ENCODE assay signal across 17 cellular contexts in the genomic region with DNA sequence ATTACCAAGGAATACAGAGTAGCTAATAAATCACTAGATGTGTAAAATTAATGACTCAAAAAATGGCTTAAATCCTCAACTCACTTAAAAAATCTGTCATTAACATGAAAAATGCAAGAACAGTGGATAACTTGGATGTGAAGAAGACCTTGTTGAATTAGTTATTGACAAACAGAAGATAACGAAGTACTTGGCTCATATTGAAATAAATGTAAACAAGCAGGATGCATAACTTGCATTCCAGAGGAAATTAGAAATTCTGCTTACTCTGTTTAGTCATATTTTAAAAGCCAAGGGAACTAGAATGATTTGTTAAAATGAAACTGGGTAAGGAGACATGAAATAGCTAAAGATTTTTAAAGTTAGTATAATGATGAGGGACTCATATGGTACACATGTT.
"Had no signal": no experiment of that assay in that cellular context is flagged by ENCODE, and none has a peak within 500 bp of the region (broad histone marks: within the 10 kb centered on the region; RNA-seq: fewer than 3 reads in every experiment).

No MANE protein-coding gene starts in this region.

- H3K4me3 Mint-ChIP-seq: activated CD4-positive, alpha-beta T cell treated with anti-CD3 and anti-CD28 coated beads, Interleukin-2, amount 10 ng/mL, durations not matched to agents 7 days and 5 days; activated CD8-positive, alpha-beta T cell treated with anti-CD3 and anti-CD28 coated beads, Interleukin-2, amount 10 ng/mL, durations not matched to agents 7 days and 5 days; activated T-cell treated with anti-CD3 and anti-CD28 coated beads, Interleukin-2, amount 50 U/mL, for 24 hours; effector memory CD8-positive, alpha-beta T cell; stimulated activated naive B cell treated with anti-CD40 and anti-IgM and Interleukin-4, amounts not matched to agents 10 μg/mL and 1 μg/mL and 100 μg/mL, for 72 hours; T-helper 1 cell treated with Interleukin-12 subunit alpha and Interleukin-12 subunit beta and Interleukin-4 antibody, amounts not matched to agents 30 μg/mL and 1 μg/mL, for 36 hours had no signal

- H3K4me1 ChIP-seq: left lung, upper lobe of right lung had no signal

- H3K4me1 Mint-ChIP-seq: activated CD4-positive, alpha-beta T cell treated with anti-CD3 and anti-CD28 coated beads, Interleukin-2, amount 10 ng/mL, durations not matched to agents 7 days and 5 days; stimulated activated naive B cell treated with anti-CD40 and anti-IgM and Interleukin-4, amounts not matched to agents 10 μg/mL and 1 μg/mL and 100 μg/mL, for 72 hours had no signal

- DNase-seq: activated CD4-positive, alpha-beta T cell treated with anti-CD3 and anti-CD28 coated beads, Interleukin-2, amount 10 ng/mL, durations not matched to agents 7 days and 5 days; activated CD8-positive, alpha-beta T cell treated with anti-CD3 and anti-CD28 coated beads, Interleukin-2, amount 10 ng/mL, durations not matched to agents 7 days and 5 days; activated gamma-delta T cell treated with Interleukin-2 at 50 U/mL for 16 hours; activated T-cell treated with anti-CD3 and anti-CD28 coated beads, Interleukin-2, amount 50 U/mL, for 24 hours; amniotic stem cell; effector memory CD8-positive, alpha-beta T cell; foreskin melanocyte; hypothalamus; kidney; left lung; retina; stimulated activated naive B cell treated with anti-CD40 and anti-IgM and Interleukin-4, amounts not matched to agents 10 μg/mL and 1 μg/mL and 100 μg/mL, for 72 hours; upper lobe of right lung had no signal

- H3K36me3 ChIP-seq: cardiac muscle cell, left lung, thoracic aorta, upper lobe of right lung had no signal

- H3K27me3 Mint-ChIP-seq: activated CD4-positive, alpha-beta T cell treated with anti-CD3 and anti-CD28 coated beads, Interleukin-2, amount 10 ng/mL, durations not matched to agents 7 days and 5 days; activated T-cell treated with anti-CD3 and anti-CD28 coated beads, Interleukin-2, amount 50 U/mL, for 24 hours; effector memory CD8-positive, alpha-beta T cell; stimulated activated naive B cell treated with anti-CD40 and anti-IgM and Interleukin-4, amounts not matched to agents 10 μg/mL and 1 μg/mL and 100 μg/mL, for 72 hours had no signal

- H3K36me3 Mint-ChIP-seq: stimulated activated naive B cell treated with anti-CD40 and anti-IgM and Interleukin-4, amounts not matched to agents 10 μg/mL and 1 μg/mL and 100 μg/mL, for 72 hours had no signal

- H3K9me3 ChIP-seq: thoracic aorta, upper lobe of right lung had no signal

- H3K27ac Mint-ChIP-seq: activated CD4-positive, alpha-beta T cell treated with anti-CD3 and anti-CD28 coated beads, Interleukin-2, amount 10 ng/mL, durations not matched to agents 7 days and 5 days; activated CD8-positive, alpha-beta T cell treated with anti-CD3 and anti-CD28 coated beads, Interleukin-2, amount 10 ng/mL, durations not matched to agents 7 days and 5 days; activated naive CD4-positive, alpha-beta T cell treated with anti-CD3 and anti-CD28 coated beads, Interleukin-2, amount 50 U/mL, for 72 hours; activated T-cell treated with anti-CD3 and anti-CD28 coated beads, Interleukin-2, amount 50 U/mL, for 24 hours; effector memory CD8-positive, alpha-beta T cell; stimulated activated naive B cell treated with anti-CD40 and anti-IgM and Interleukin-4, amounts not matched to agents 10 μg/mL and 1 μg/mL and 100 μg/mL, for 72 hours; T-helper 1 cell treated with Interleukin-12 subunit alpha and Interleukin-12 subunit beta and Interleukin-4 antibody, amounts not matched to agents 30 μg/mL and 1 μg/mL, for 36 hours had no signal

- H3K27me3 ChIP-seq: cardiac muscle cell, left lung, upper lobe of right lung had no signal

- H3K4me3 ChIP-seq: cardiac muscle cell, left lung, thoracic aorta, upper lobe of right lung had no signal
